14 cellular contexts compared by ENCODE assay signal in genomic region chr5:135386096-135386495, GRCh38. TPM values are rescaled to one million over a fixed set of nuclear protein-coding genes. Genes with fewer than 3 reads are reported as not detected.
DNase-seq lines count a peak whose midpoint lies in the region; ATAC-seq, FAIRE-seq and TF ChIP-seq lines count a peak whose summit lies in the region.
"Had no signal": no experiment of that assay in that cellular context is flagged by ENCODE, and none has a peak within 500 bp of the region (broad histone marks: within the 10 kb centered on the region; RNA-seq: fewer than 3 reads in every experiment).

No MANE protein-coding gene starts in this region.

- POLR2A ChIA-PET in HepG2 (lab: Yijun Ruan, JAX) = interaction anchor here (0.5 kb wide), 1 partner anchor 667 kb away, joined by 3 read pairs; no protein-coding TSS in a partner anchor

- peak in 3 of 4 donors; percentile 24 to 50 (median 25) for ATAC-seq in right lobe of liver
- no peak for ATAC-seq in HepG2
- ATAC-seq in upper lobe of right lung = peak; percentile 55
- no peak for ATAC-seq in GM18520 (IDR thresholded peaks at IDR 0.05; ENCODE audit: unreplicated experiment)
- ATAC-seq: sciatic nerve had no signal

- WGBS in right lobe of liver (ENCODE audit: insufficient coverage, low coverage, low lambda C conversion rate, missing lambda C conversion rate) = 67% methylated on average over 1 of the region's 3 CpGs
- WGBS in HepG2 (ENCODE audit: low lambda C conversion rate) = 100% methylated on average over 3 of the region's 3 CpGs

- H3K9me3 Mint-ChIP-seq in chondrocyte (ENCODE audit: low read depth) = no peaks in the 10 kb centered on the region
- H3K9me3 Mint-ChIP-seq: activated naive CD4-positive, alpha-beta T cell treated with anti-CD3 and anti-CD28 coated beads for 36 hours had no signal

- CTCF ChIA-PET in HepG2 (lab: Yijun Ruan, JAX; ENCODE audit: low intra/inter-chr PET ratio, low total read pairs) = no interaction called here

- H3K27ac Mint-ChIP-seq in chondrocyte (ENCODE audit: unreplicated experiment) = peak overlapping the region; percentile 92
- H3K27ac Mint-ChIP-seq: activated naive CD4-positive, alpha-beta T cell treated with anti-CD3 and anti-CD28 coated beads for 36 hours had no signal

- in situ Hi-C loops in HepG2 (cut with HindIII; ENCODE audit: extremely low pct_ligation_motif_present, low pct_unique_long_range_greater_than_20kb) = no loop called here

- intact Hi-C loops in right lobe of liver (cut with DNase I) = no loop called here
- intact Hi-C loops in HepG2 (cut with micrococcal nuclease; ENCODE audit: unreplicated experiment) = no loop called here
- intact Hi-C loops in upper lobe of right lung (cut with DNase I) = no loop called here

- TF ChIP-seq CTCF in right lobe of liver (IDR thresholded peaks at IDR 0.05) = no peak
- no peak for TF ChIP-seq CTCF in HepG2 (CRISPR knock-in tag; IDR thresholded peaks at IDR 0.05)
- no peak for TF ChIP-seq CTCF in chondrocyte (IDR thresholded peaks at IDR 0.05)
- no peak for TF ChIP-seq CTCF in upper lobe of right lung (IDR thresholded peaks at IDR 0.05)

- TF ChIP-seq POLR2A in right lobe of liver (IDR thresholded peaks at IDR 0.05) (no peak), HepG2 (IDR thresholded peaks at IDR 0.05; ENCODE audit: insufficient read depth in 1 of 2, low read depth in 2 of 2, low read length in 2 of 2) (no peak)

- peaks cover 10% of the 10 kb centered on the region for H4K20me1 ChIP-seq in HepG2 (ENCODE audit: insufficient read depth, low read length)

- H3K27me3 Mint-ChIP-seq in chondrocyte (ENCODE audit: low read depth) = no peaks in the 10 kb centered on the region

- no peak for TF ChIP-seq EP300 in HepG2 (IDR thresholded peaks at IDR 0.05; ENCODE audit: low read depth in 2 of 2, low read length in 2 of 2)
- no peak for TF ChIP-seq EP300 in HepG2 (CRISPR knock-in tag; IDR thresholded peaks at IDR 0.05; ENCODE audit: borderline replicate concordance)

- H3K27me3 ChIP-seq in right lobe of liver (no peaks in the 10 kb centered on the region), HepG2 (ENCODE audit: control insufficient read depth in 1 of 2, insufficient read depth in 2 of 2, low read length in 2 of 2) (no peaks in the 10 kb centered on the region), layer of hippocampus (ENCODE audit: control insufficient read depth, insufficient read depth, low read length) (no peaks in the 10 kb centered on the region), upper lobe of right lung (no peaks in the 10 kb centered on the region)

- FAIRE-seq in HepG2 (lab: Jason Lieb, UNC) = no peak
- FAIRE-seq: urothelium cell line had no signal

- no peak overlapping the region for H3K9ac ChIP-seq in HepG2 (ENCODE audit: insufficient read depth, low read depth, low read length)

- H3K4me3 ChIP-seq in right lobe of liver = no peak overlapping the region
- H3K4me3 ChIP-seq in HepG2 (replicated peaks in 1 of 3; ENCODE audit: insufficient read depth in 1 of 3, low read depth in 2 of 3, low read length in 3 of 3) = no peak overlapping the region
- H3K4me3 ChIP-seq in upper lobe of right lung = no peak overlapping the region

- peaks cover 0 to 27% (median 8%) of the 10 kb centered on the region in 4 donors for H3K36me3 ChIP-seq in right lobe of liver
- H3K36me3 ChIP-seq in HepG2 (replicated peaks in 1 of 2; ENCODE audit: control insufficient read depth in 1 of 2, insufficient read depth in 2 of 2, low read length in 2 of 2) = peaks cover 42 to 92% of the 10 kb centered on the region in 2 experiments
- peaks cover 71% of the 10 kb centered on the region for H3K36me3 ChIP-seq in upper lobe of right lung

- peaks cover 67% of the 10 kb centered on the region for H3K4me1 Mint-ChIP-seq in chondrocyte (ENCODE audit: low read depth)

- H2AFZ ChIP-seq in HepG2 (ENCODE audit: low read length) = no peak overlapping the region

- BruUV-seq in HepG2 (replicated peaks; lab: Mats Ljungman, UMichigan) = no TSS peak

- peaks cover 18% of the 10 kb centered on the region for H3K36me3 Mint-ChIP-seq in chondrocyte (ENCODE audit: low read depth)

- no peak overlapping the region for H3K4me3 Mint-ChIP-seq in chondrocyte (ENCODE audit: unreplicated experiment)
- H3K4me3 Mint-ChIP-seq: activated naive CD4-positive, alpha-beta T cell treated with anti-CD3 and anti-CD28 coated beads for 36 hours had no signal

- DNase-seq in right lobe of liver (no peak), HepG2 (ENCODE audit: low spot score) (no peak), chondrocyte (ENCODE audit: low spot score) (no peak), upper lobe of right lung (no peak), RKO (ENCODE audit: low spot score) (no peak), substantia nigra (lab: John Stamatoyannopoulos, UW) (no peak)
- DNase-seq: activated CD4-positive, alpha-beta T cell treated with anti-CD3 and anti-CD28 coated beads, Interleukin-2, amount 50 U/mL, for 48 hours; activated naive CD4-positive, alpha-beta T cell treated with anti-CD3 and anti-CD28 coated beads for 36 hours; NCI-H1092 treated with DMSO at 0.1 percent for 48 hours; NCI-H748 treated with DMSO at 0.1 percent for 48 hours had no signal

- no peak overlapping the region for H3K4me2 ChIP-seq in HepG2 (ENCODE audit: low read depth, low read length)

- TF ChIP-seq RAD21 in HepG2 (CRISPR knock-in tag; IDR thresholded peaks at IDR 0.05) = no peak

- no peaks in the 10 kb centered on the region for H3K9me3 ChIP-seq in right lobe of liver
- H3K9me3 ChIP-seq in HepG2 (ENCODE audit: low read length) = no peaks in the 10 kb centered on the region
- no peaks in the 10 kb centered on the region for H3K9me3 ChIP-seq in upper lobe of right lung

- H3K27ac ChIP-seq in right lobe of liver (peak overlapping the region in 2 of 3 donors; percentile 1 to 12), HepG2 (ENCODE audit: extremely low read length, insufficient read depth, low read length) (no peak overlapping the region), layer of hippocampus (ENCODE audit: low read depth, low read length) (peak overlapping the region; percentile 4), upper lobe of right lung (peak overlapping the region; percentile 69), substantia nigra (ENCODE audit: low read depth, low read length, poor library complexity, severe bottlenecking) (no peak overlapping the region)

- H3K79me2 ChIP-seq in HepG2 (ENCODE audit: insufficient read depth, low read length) = peaks cover 31% of the 10 kb centered on the region

- no peaks in the 10 kb centered on the region for H3K4me1 ChIP-seq in right lobe of liver
- H3K4me1 ChIP-seq in HepG2 (ENCODE audit: insufficient read depth, low read length) = peaks cover 2% of the 10 kb centered on the region
- peaks cover 34% of the 10 kb centered on the region for H3K4me1 ChIP-seq in upper lobe of right lung

TF ChIP-seq in HepG2, 621 proteins besides CTCF, POLR2A, EP300 and RAD21 (continues in another document):
- TF ChIP-seq FOXJ3 (CRISPR knock-in tag; IDR thresholded peaks at IDR 0.05; ENCODE audit: borderline replicate concordance) = no peak
- no peak for TF ChIP-seq RFX5 (IDR thresholded peaks at IDR 0.05; ENCODE audit: low read depth, low read length)
- no peak for TF ChIP-seq CHD2 (IDR thresholded peaks at IDR 0.05; ENCODE audit: low read depth, low read length)
- no peak for TF ChIP-seq ZNF737 (CRISPR knock-in tag; IDR thresholded peaks at IDR 0.05; ENCODE audit: borderline replicate concordance)
- no peak for TF ChIP-seq SMAD1 (CRISPR knock-in tag; IDR thresholded peaks at IDR 0.05; ENCODE audit: borderline replicate concordance, low read depth)
- no peak for TF ChIP-seq MLX (CRISPR knock-in tag; IDR thresholded peaks at IDR 0.05)
- no peak for TF ChIP-seq POLR2AphosphoS5 (IDR thresholded peaks at IDR 0.05; ENCODE audit: low read depth, low read length)
- TF ChIP-seq SP140L (CRISPR knock-in tag; IDR thresholded peaks at IDR 0.05; ENCODE audit: borderline replicate concordance) = no peak
- no peak for TF ChIP-seq SP2 (CRISPR knock-in tag; IDR thresholded peaks at IDR 0.05)
- no peak for TF ChIP-seq ZNF317 (CRISPR knock-in tag; IDR thresholded peaks at IDR 0.05)
- TF ChIP-seq ZNF572 (CRISPR knock-in tag; IDR thresholded peaks at IDR 0.05) = no peak
- TF ChIP-seq KDM4B (CRISPR knock-in tag; IDR thresholded peaks at IDR 0.05) = no peak
- no peak for TF ChIP-seq AGO2 (optimal IDR thresholded peaks at IDR 0.05; ENCODE audit: low read depth, low read length)
- TF ChIP-seq IRF2 (CRISPR knock-in tag; IDR thresholded peaks at IDR 0.05) = no peak

RNA-seq across cellular contexts. Expression of gene MACROH2A1, which starts 12.9 kb away (rescaled TPM):
- total RNA-seq in right lobe of liver (100 to 1,000 TPM in 2 of 6 experiments, 10 to 100 TPM in 4; 40.0 to 113 (median 51.6) TPM), HepG2 (2016; rRNA removed; fragmentation: Illumina TruSeq; extraction: Trizol) (141 and 158 TPM in 2 replicates), chondrocyte (100 to 142 TPM (median 102 TPM) in 3 replicates), upper lobe of right lung (179 TPM)
- total RNA-seq in HepG2 (2016; cell fraction: cytosol; rRNA removed; fragmentation: Illumina TruSeq; extraction: Trizol; ENCODE audit: low read depth) = 34.0 and 36.6 TPM in 2 replicates
- total RNA-seq in HepG2 (2016; cell fraction: insoluble cytoplasmic fraction; rRNA removed; fragmentation: Illumina TruSeq; extraction: Trizol) = 139 and 158 TPM in 2 replicates
- total RNA-seq in HepG2 (2016; cell fraction: membrane; rRNA removed; fragmentation: Illumina TruSeq; extraction: Trizol) = 72.7 and 73.0 TPM in 2 replicates
- total RNA-seq in HepG2 (2016; cell fraction: nucleus; rRNA removed; fragmentation: Illumina TruSeq; extraction: Trizol) = 138 and 155 TPM in 2 replicates
- 64.7 and 69.1 TPM in 2 replicates for polyA plus RNA-seq in HepG2 (2011; rRNA removed)
- polyA plus RNA-seq in HepG2 (2011; cell fraction: cytosol; rRNA removed) = 58.5 and 70.5 TPM in 2 replicates
- 131 and 137 TPM in 2 replicates for polyA plus RNA-seq in HepG2 (2011; cell fraction: nucleus; rRNA removed)
- polyA plus RNA-seq in HepG2 (2012) = 67.6 and 67.7 TPM in 2 replicates
- polyA plus RNA-seq in HepG2 (2016; cell fraction: cytosol; fragmentation: Illumina TruSeq; extraction: Trizol; ENCODE audit: low read depth) = 42.2 and 45.6 TPM in 2 replicates
- 188 and 202 TPM in 2 replicates for polyA plus RNA-seq in HepG2 (2016; cell fraction: insoluble cytoplasmic fraction; fragmentation: Illumina TruSeq; extraction: Trizol; ENCODE audit: low read depth)
- polyA plus RNA-seq in HepG2 (2016; cell fraction: membrane; fragmentation: Illumina TruSeq; extraction: Trizol; ENCODE audit: low read depth) = 69.9 and 70.3 TPM in 2 replicates
- polyA plus RNA-seq in HepG2 (2016; cell fraction: nucleus; fragmentation: Illumina TruSeq; extraction: Trizol; ENCODE audit: insufficient read depth, low read depth) = 226 and 231 TPM in 2 replicates
- polyA minus RNA-seq in HepG2 (2011; rRNA and poly(A)+ RNA removed; ENCODE audit: low replicate concordance) = 58.8 and 154 TPM in 2 replicates
- polyA minus RNA-seq in HepG2 (2011; cell fraction: cytosol; rRNA and poly(A)+ RNA removed) = 32.4 and 34.2 TPM in 2 replicates
- 125 and 144 TPM in 2 replicates for polyA minus RNA-seq in HepG2 (2011; cell fraction: nucleus; rRNA and poly(A)+ RNA removed)

Comparison
In these comparisons a context has a peak if more than half of its experiments do, and no peak if none do; other contexts are left out.
1. ATAC-seq: peak in right lobe of liver (3 of 4) and upper lobe of right lung (single experiment); none in HepG2 (single experiment) and GM18520 (single experiment).
2. H3K27ac ChIP-seq: peak in right lobe of liver (2 of 3), layer of hippocampus (single experiment) and upper lobe of right lung (single experiment); none in HepG2 (single experiment) and substantia nigra (single experiment).